ENCODE assay signal across 12 cellular contexts in genomic region chr14:59213368-59214315, GRCh38. TPM values are rescaled to one million over a fixed set of nuclear protein-coding genes. Genes with fewer than 3 reads are reported as not detected.
DNase-seq lines count a peak whose midpoint lies in the region; ATAC-seq and TF ChIP-seq lines count a peak whose summit lies in the region.
"Had no signal": no experiment of that assay in that cellular context is flagged by ENCODE, and none has a peak within 500 bp of the region (broad histone marks: within the 10 kb centered on the region; RNA-seq: fewer than 3 reads in every experiment).

No MANE protein-coding gene starts in this region.

- peaks cover 35% of the 10 kb centered on the region for H3K4me1 Mint-ChIP-seq in memory B cell
- H3K4me1 Mint-ChIP-seq in activated CD4-positive, alpha-beta T cell treated with anti-CD3 and anti-CD28 coated beads, Interleukin-2, amount 10 ng/mL, durations not matched to agents 7 days and 5 days: no peaks in the 10 kb centered on the region

- POLR2A ChIA-PET in activated CD4-positive, alpha-beta T cell treated with anti-CD3 and anti-CD28 coated beads, Interleukin-2, amount 10 ng/mL, durations not matched to agents 7 days and 5 days (lab: Charles Lee): no interaction called here

- no peaks in the 10 kb centered on the region for H3K36me3 ChIP-seq in SK-N-MC (ENCODE audit: insufficient read depth, low read length)
- H3K36me3 ChIP-seq: BLaER1 treated with 17β-estradiol and CSF1 and Interleukin-3, amounts not matched to agents 10 nM and 100 nM; neutrophil had no signal

- H3K36me3 Mint-ChIP-seq in memory B cell: peaks cover 7% of the 10 kb centered on the region
- no peaks in the 10 kb centered on the region for H3K36me3 Mint-ChIP-seq in activated CD4-positive, alpha-beta T cell treated with anti-CD3 and anti-CD28 coated beads, Interleukin-2, amount 10 ng/mL, durations not matched to agents 7 days and 5 days (ENCODE audit: low read depth)
- H3K36me3 Mint-ChIP-seq: immature natural killer cell had no signal

- H3K9me3 Mint-ChIP-seq in memory B cell: no peaks in the 10 kb centered on the region
- no peaks in the 10 kb centered on the region for H3K9me3 Mint-ChIP-seq in activated CD4-positive, alpha-beta T cell treated with anti-CD3 and anti-CD28 coated beads, Interleukin-2, amount 10 ng/mL, durations not matched to agents 7 days and 5 days
- H3K9me3 Mint-ChIP-seq: immature natural killer cell had no signal

- peak overlapping the region; percentile 54 for H3K4me3 ChIP-seq in SK-N-MC
- H3K4me3 ChIP-seq: BLaER1 treated with 17β-estradiol and CSF1 and Interleukin-3, amounts not matched to agents 10 nM and 100 nM had no signal

- CTCF ChIA-PET in activated CD4-positive, alpha-beta T cell treated with anti-CD3 and anti-CD28 coated beads, Interleukin-2, amount 10 ng/mL, durations not matched to agents 7 days and 5 days (lab: Charles Lee): interaction anchor here (0.6 kb wide), 1 partner anchor 179 kb away, joined by 3 read pairs; no protein-coding TSS in a partner anchor

- no peak for ATAC-seq in memory B cell (ENCODE audit: low read depth)
- ATAC-seq in GM19463 (IDR thresholded peaks at IDR 0.05; ENCODE audit: unreplicated experiment): no peak
- ATAC-seq: HCT116 had no signal

- no peak overlapping the region for H3K4me3 Mint-ChIP-seq in memory B cell
- H3K4me3 Mint-ChIP-seq in activated CD4-positive, alpha-beta T cell treated with anti-CD3 and anti-CD28 coated beads, Interleukin-2, amount 10 ng/mL, durations not matched to agents 7 days and 5 days: no peak overlapping the region
- H3K4me3 Mint-ChIP-seq: immature natural killer cell had no signal

- H3K27ac Mint-ChIP-seq in memory B cell: peak overlapping the region; percentile 5
- H3K27ac Mint-ChIP-seq in activated CD4-positive, alpha-beta T cell treated with anti-CD3 and anti-CD28 coated beads, Interleukin-2, amount 10 ng/mL, durations not matched to agents 7 days and 5 days: no peak overlapping the region
- H3K27ac Mint-ChIP-seq: immature natural killer cell had no signal

- peak overlapping the region; percentile 32 for H3K9ac ChIP-seq in SK-N-MC (ENCODE audit: insufficient read length)
- H3K9ac ChIP-seq: BLaER1 treated with 17β-estradiol and CSF1 and Interleukin-3, amounts not matched to agents 10 nM and 100 nM had no signal

- DNase-seq in DMS 273 (lab: John Stamatoyannopoulos, UW; ENCODE audit: unreplicated experiment) (peak; percentile 77), NCI-H1105 (lab: John Stamatoyannopoulos, UW) (peak; percentile 24), SK-N-MC (ENCODE audit: low read depth, low spot score) (no peak), memory B cell (ENCODE audit: low spot score in 2 of 2) (no peak), GM20000 (ENCODE audit: low spot score) (no peak), H4 (ENCODE audit: low spot score) (no peak)
- no peak for DNase-seq in activated CD4-positive, alpha-beta T cell treated with anti-CD3 and anti-CD28 coated beads, Interleukin-2, amount 10 ng/mL, durations not matched to agents 7 days and 5 days
- DNase-seq: immature natural killer cell had no signal

- peak overlapping the region; percentile 63; the same call in 1 of the 2 replicates for H3K27ac ChIP-seq in SK-N-MC
- H3K27ac ChIP-seq: BLaER1 treated with 17β-estradiol and CSF1 and Interleukin-3, amounts not matched to agents 10 nM and 100 nM; neutrophil had no signal

- no peaks in the 10 kb centered on the region for H3K9me3 ChIP-seq in SK-N-MC (ENCODE audit: low read depth, low read length)
- H3K9me3 ChIP-seq: neutrophil had no signal

- no peak for TF ChIP-seq CTCF in GM20000 (IDR thresholded peaks at IDR 0.05; ENCODE audit: extremely low read depth, missing control alignments)

- no peaks in the 10 kb centered on the region for H3K27me3 Mint-ChIP-seq in memory B cell
- no peaks in the 10 kb centered on the region for H3K27me3 Mint-ChIP-seq in activated CD4-positive, alpha-beta T cell treated with anti-CD3 and anti-CD28 coated beads, Interleukin-2, amount 10 ng/mL, durations not matched to agents 7 days and 5 days

RNA-seq across cellular contexts. Expression of gene DAAM1, which starts 25.2 kb away (rescaled TPM):
- 3.9 and 4.5 TPM in 2 replicates for total RNA-seq in H4 (2014; rRNA removed; shearing (Covaris generic))
- 10 to 100 TPM; 18.2 to 20.0 TPM for total RNA-seq in activated CD4-positive, alpha-beta T cell treated with anti-CD3 and anti-CD28 coated beads, Interleukin-2, amount 10 ng/mL, durations not matched to agents 7 days and 5 days

Comparison
In these comparisons a context has a peak if more than half of its experiments do, and no peak if none do; other contexts are left out.
1. DNase-seq: peak in DMS 273 (single experiment) and NCI-H1105 (single experiment); none in SK-N-MC (single experiment), memory B cell (0 of 2), GM20000 (single experiment), H4 (single experiment) and activated CD4-positive, alpha-beta T cell treated with anti-CD3 and anti-CD28 coated beads, Interleukin-2, amount 10 ng/mL, durations not matched to agents 7 days and 5 days (single experiment).